ENCODE assay signal across 18 cellular contexts in genomic region chr10:32349968-32350738, GRCh38. TPM values are rescaled to one million over a fixed set of nuclear protein-coding genes. Genes with fewer than 3 reads are reported as not detected.
DNase-seq lines count a peak whose midpoint lies in the region; ATAC-seq and TF ChIP-seq lines count a peak whose summit lies in the region.
"Had no signal": no experiment of that assay in that cellular context is flagged by ENCODE, and none has a peak within 500 bp of the region (broad histone marks: within the 10 kb centered on the region; RNA-seq: fewer than 3 reads in every experiment).

No MANE protein-coding gene starts in this region.

- H3K27ac ChIP-seq in hepatocyte (peak overlapping the region; percentile 16), ovary (no peak overlapping the region)
- H3K27ac ChIP-seq: GM23248, RWPE1 had no signal

- peaks cover 76% of the 10 kb centered on the region for H3K79me2 ChIP-seq in hepatocyte

- H4K20me1 ChIP-seq in hepatocyte (ENCODE audit: insufficient read depth, poor library complexity, severe bottlenecking): peaks cover 17% of the 10 kb centered on the region

- H3K36me3 ChIP-seq in hepatocyte (replicated peaks; ENCODE audit: insufficient read depth, low read depth): no peaks in the 10 kb centered on the region
- H3K36me3 ChIP-seq in ovary: no peaks in the 10 kb centered on the region

- H3K4me1 ChIP-seq in hepatocyte (ENCODE audit: insufficient read depth) (peaks cover 18% of the 10 kb centered on the region), ovary (ENCODE audit: insufficient read depth) (peaks cover 2% of the 10 kb centered on the region)

- H3K4me3 ChIP-seq in hepatocyte (no peak overlapping the region), ovary (no peak overlapping the region)
- H3K4me3 ChIP-seq: GM23248 had no signal

- intact Hi-C loops in ovary (cut with DNase I): loop anchor here in 3 of 4 donors (5.0 to 10.0 kb wide), 4 partner anchors 93 to 607 kb away; partner anchors contain the start of genes ITGB1 (in 1 of the 3) and KIF5B (in 1 of the 3)

- no peak for TF ChIP-seq POLR2A in ovary (IDR thresholded peaks at IDR 0.05)

- no peaks in the 10 kb centered on the region for H3K36me3 Mint-ChIP-seq in activated T-cell treated with anti-CD3 and anti-CD28 coated beads, Interleukin-2, amount 50 U/mL, for 72 hours (ENCODE audit: insufficient read depth in 2 of 2)
- H3K36me3 Mint-ChIP-seq in type B pancreatic cell: peaks cover 16% of the 10 kb centered on the region

- H3K27me3 ChIP-seq in hepatocyte (no peaks in the 10 kb centered on the region), ovary (no peaks in the 10 kb centered on the region)

- H3K4me1 Mint-ChIP-seq in activated T-cell treated with anti-CD3 and anti-CD28 coated beads, Interleukin-2, amount 50 U/mL, for 72 hours (ENCODE audit: low read depth): peaks cover 62% of the 10 kb centered on the region
- H3K4me1 Mint-ChIP-seq in type B pancreatic cell (ENCODE audit: unreplicated experiment): peaks cover 38% of the 10 kb centered on the region

- no peak overlapping the region for H3K4me2 ChIP-seq in hepatocyte

- no peak for ATAC-seq in activated T-cell treated with anti-CD3 and anti-CD28 coated beads, Interleukin-2, amount 50 U/mL, for 72 hours (replicated peaks in 1 of 2)
- ATAC-seq: left cardiac atrium had no signal

- no peaks in the 10 kb centered on the region for H3K9me3 ChIP-seq in hepatocyte (ENCODE audit: low read depth)
- no peaks in the 10 kb centered on the region for H3K9me3 ChIP-seq in ovary

- DNase-seq in activated T-cell treated with anti-CD3 and anti-CD28 coated beads, Interleukin-2, amount 50 U/mL, for 72 hours: no peak
- no peak for DNase-seq in activated T-cell treated with anti-CD3 and anti-CD28 coated beads, Interleukin-2, amount 50 U/mL, for 1 hour
- DNase-seq in NCI-H69 (lab: John Stamatoyannopoulos, UW) (peak; percentile 59), hepatocyte (ENCODE audit: low spot score) (no peak), type B pancreatic cell (ENCODE audit: extremely low spot score, unreplicated experiment) (no peak), ovary (no peak), cerebellar nuclear complex (lab: John Stamatoyannopoulos, UW) (no peak)
- DNase-seq in activated effector memory CD4-positive, alpha-beta T cell treated with Interleukin-2 at 50 U/mL for 16 hours: no peak
- DNase-seq: activated gamma-delta T cell treated with Interleukin-2 at 50 U/mL for 16 hours; effector CD4-positive, alpha-beta T cell; GM23248; left cardiac atrium; NCI-H1436; NCI-H446; stimulated activated CD4-positive, alpha-beta T cell treated with anti-CD3 and anti-CD28 coated beads, Interleukin-4, amount 100 ng/mL, for 4 hours; SW 1271 had no signal

- H3K9me3 Mint-ChIP-seq in activated T-cell treated with anti-CD3 and anti-CD28 coated beads, Interleukin-2, amount 50 U/mL, for 72 hours: no peaks in the 10 kb centered on the region
- H3K9me3 Mint-ChIP-seq in type B pancreatic cell: peaks cover 5% of the 10 kb centered on the region
- H3K9me3 Mint-ChIP-seq: central memory CD8-positive, alpha-beta T cell had no signal

- TF ChIP-seq CTCF in hepatocyte (IDR thresholded peaks at IDR 0.05; ENCODE audit: poor library complexity) (no peak), type B pancreatic cell (conservative IDR thresholded peaks at IDR 0.05) (no peak), ovary (IDR thresholded peaks at IDR 0.05) (no peak)

- no peaks in the 10 kb centered on the region for H3K9me2 ChIP-seq in hepatocyte (replicated peaks; ENCODE audit: insufficient read depth)

- no peak for TF ChIP-seq EP300 in ovary (IDR thresholded peaks at IDR 0.05)

- WGBS in hepatocyte (ENCODE audit: low lambda C conversion rate, missing lambda C conversion rate): 76% methylated on average over 7 of the region's 7 CpGs
- WGBS in ovary, 3 donors: 73 to 80% (median 75%) methylated on average over 7 of the region's 7 CpGs

- peak overlapping the region; percentile 1 for H3K27ac Mint-ChIP-seq in activated T-cell treated with anti-CD3 and anti-CD28 coated beads, Interleukin-2, amount 50 U/mL, for 72 hours
- peak overlapping the region; percentile 22 for H3K27ac Mint-ChIP-seq in type B pancreatic cell

- H2AFZ ChIP-seq in hepatocyte: no peak overlapping the region
- H2AFZ ChIP-seq: GM23248 had no signal

- H3K27me3 Mint-ChIP-seq in activated T-cell treated with anti-CD3 and anti-CD28 coated beads, Interleukin-2, amount 50 U/mL, for 72 hours (ENCODE audit: low read depth): no peaks in the 10 kb centered on the region
- H3K27me3 Mint-ChIP-seq in type B pancreatic cell: no peaks in the 10 kb centered on the region
- H3K27me3 Mint-ChIP-seq: central memory CD8-positive, alpha-beta T cell had no signal

- H3K4me3 Mint-ChIP-seq in activated T-cell treated with anti-CD3 and anti-CD28 coated beads, Interleukin-2, amount 50 U/mL, for 72 hours: no peak overlapping the region
- H3K4me3 Mint-ChIP-seq in type B pancreatic cell: no peak overlapping the region
- H3K4me3 Mint-ChIP-seq: central memory CD8-positive, alpha-beta T cell had no signal

RNA-seq across cellular contexts. Expression of gene EPC1, which starts 3.2 kb away (rescaled TPM):
- 10 to 100 TPM; 36.0 to 38.3 TPM for total RNA-seq in activated T-cell treated with anti-CD3 and anti-CD28 coated beads, Interleukin-2, amount 50 U/mL, for 72 hours
- total RNA-seq in hepatocyte: 31.4 and 36.3 TPM in 2 replicates
- 19.4 and 19.8 TPM in 2 replicates for polyA plus RNA-seq in hepatocyte
- total RNA-seq in type B pancreatic cell (ENCODE audit: low replicate concordance): 42.4 and 47.1 TPM in 2 replicates
- total RNA-seq in ovary: 10 to 100 TPM; 35.6 to 52.9 (median 42.9) TPM
- polyA plus RNA-seq in ovary: 10 to 100 TPM; 31.8 to 40.7 TPM
